13 cellular contexts compared by ENCODE assay signal in genomic region chr3:99498544-99499234, GRCh38.
DNase-seq lines count a peak whose midpoint lies in the region; ATAC-seq and TF ChIP-seq lines count a peak whose summit lies in the region.
"Had no signal": no experiment of that assay in that cellular context is flagged by ENCODE, and none has a peak within 500 bp of the region (broad histone marks: within the 10 kb centered on the region; RNA-seq: fewer than 3 reads in every experiment).

No MANE protein-coding gene starts in this region.

- peak overlapping the region; percentile 29 for H2AFZ ChIP-seq in osteoblast (ENCODE audit: low read length)

- H3K9me3 ChIP-seq in osteoblast (ENCODE audit: low read depth, low read length): no peaks in the 10 kb centered on the region
- H3K9me3 ChIP-seq: Caco-2, gastroesophageal sphincter had no signal

- peaks cover 38% of the 10 kb centered on the region for H3K4me1 ChIP-seq in osteoblast (ENCODE audit: insufficient read depth, low read length)
- H3K4me1 ChIP-seq: Caco-2 had no signal

- DNase-seq in cardiac fibroblast (ENCODE audit: low read depth in 2 of 2) (peak; percentile 40 to 41), osteoblast (ENCODE audit: insufficient read length, low spot score, missing footprints) (no peak), SW 1271 (lab: John Stamatoyannopoulos, UW) (no peak), NCI-H187 (lab: John Stamatoyannopoulos, UW) (no peak), NCI-H2171 treated with DMSO at 0.1 percent for 48 hours (lab: John Stamatoyannopoulos, UW) (no peak)
- DNase-seq: cortex of kidney, KG1, NCI-H2227 treated with DMSO at 0.1 percent for 48 hours had no signal

- no peaks in the 10 kb centered on the region for H3K36me3 ChIP-seq in osteoblast (ENCODE audit: insufficient read depth, low read length)
- H3K36me3 ChIP-seq: gastroesophageal sphincter had no signal

- ATAC-seq in GM18511 (IDR thresholded peaks at IDR 0.05; ENCODE audit: unreplicated experiment): peak; percentile 11
- ATAC-seq in HG02884 (IDR thresholded peaks at IDR 0.05; ENCODE audit: unreplicated experiment): peak; percentile 18
- ATAC-seq in GM21717 (IDR thresholded peaks at IDR 0.05; ENCODE audit: unreplicated experiment): no peak

- H3K27me3 ChIP-seq in osteoblast (ENCODE audit: insufficient read depth, low read length): no peaks in the 10 kb centered on the region
- H3K27me3 ChIP-seq: gastroesophageal sphincter had no signal

- H3K4me3 ChIP-seq in cardiac fibroblast (replicated peaks in 1 of 2; ENCODE audit: low read depth in 2 of 2, low read length in 2 of 2) (no peak overlapping the region), osteoblast (ENCODE audit: insufficient read depth, low read length) (no peak overlapping the region)
- H3K4me3 ChIP-seq: gastroesophageal sphincter had no signal

- peak overlapping the region; percentile 1 for H3K4me2 ChIP-seq in osteoblast (ENCODE audit: insufficient read depth, low read length)

- no peak for TF ChIP-seq CTCF in cardiac fibroblast (IDR thresholded peaks at IDR 0.05; ENCODE audit: low read depth, low read length)
- no peak for TF ChIP-seq CTCF in osteoblast (IDR thresholded peaks at IDR 0.05; ENCODE audit: extremely low read depth, low read depth, low read length)

- H4K20me1 ChIP-seq in osteoblast (ENCODE audit: insufficient read depth, low read length): no peaks in the 10 kb centered on the region

- H3K79me2 ChIP-seq in osteoblast (ENCODE audit: insufficient read depth, low read length): no peaks in the 10 kb centered on the region

- peak overlapping the region; percentile 46 for H3K27ac ChIP-seq in osteoblast (ENCODE audit: low read depth, low read length)
- H3K27ac ChIP-seq: gastroesophageal sphincter had no signal

Comparison
In these comparisons a context has a peak if more than half of its experiments do, and no peak if none do; other contexts are left out.
1. DNase-seq: peak in cardiac fibroblast (2 of 2); none in osteoblast (single experiment), SW 1271 (0 of 2), NCI-H187 (0 of 2) and NCI-H2171 treated with DMSO at 0.1 percent for 48 hours (single experiment).